Comparison of ENCODE assay signal across 8 cellular contexts in genomic region chr6:56570434-56571359, GRCh38.
DNase-seq lines count a peak whose midpoint lies in the region; ATAC-seq, FAIRE-seq and TF ChIP-seq lines count a peak whose summit lies in the region.

No MANE protein-coding gene starts in this region.

- CTCF ChIA-PET in OCI-LY7 (lab: Charles Lee; ENCODE audit: unreplicated experiment) (interaction anchor here (0.6 to 1.2 kb wide), 5 partner anchors 10 to 1766 kb away, joined by 3 to 4 read pairs (median 3); no protein-coding TSS in a partner anchor), endothelial cell of umbilical vein (lab: Charles Lee) (interaction anchor here (0.6 to 3.2 kb wide), 43 partner anchors 10 to 257 kb away, joined by 3 to 60 read pairs (median 4); no protein-coding TSS in a partner anchor)

- H3K9me3 Mint-ChIP-seq in neural progenitor cell, result peaks cover 3% of the 10 kb centered on the region

- no peaks in the 10 kb centered on the region for H3K27me3 ChIP-seq in endothelial cell of umbilical vein (ENCODE audit: control insufficient read depth in 2 of 2, insufficient read depth in 2 of 2, low read length in 2 of 2)
- H3K27me3 ChIP-seq in neural progenitor cell, result no peaks in the 10 kb centered on the region

- H3K9me3 ChIP-seq in OCI-LY7 (ENCODE audit: low read length) (no peaks in the 10 kb centered on the region), endothelial cell of umbilical vein (replicated peaks; ENCODE audit: control insufficient read depth, insufficient read depth, low read length) (no peaks in the 10 kb centered on the region), neural progenitor cell (ENCODE audit: low read depth) (no peaks in the 10 kb centered on the region)

- DNase-seq in OCI-LY7 (ENCODE audit: low spot score), result peak; percentile 47
- peak; percentile 52 for DNase-seq in endothelial cell of umbilical vein (ENCODE audit: low read depth, low spot score)
- DNase-seq in neural progenitor cell (ENCODE audit: low spot score), result no peak
- DNase-seq in activated CD8-positive, alpha-beta memory T cell treated with anti-CD3 and anti-CD28 coated beads for 24 hours, result no peak
- DNase-seq in epidermal melanocyte (ENCODE audit: insufficient read length, low spot score), result no peak

- H3K9me2 ChIP-seq in OCI-LY7 (ENCODE audit: insufficient read depth, low read length), result no peaks in the 10 kb centered on the region

- H3K4me1 Mint-ChIP-seq in neural progenitor cell, result peaks cover 50% of the 10 kb centered on the region

- H3K36me3 ChIP-seq in OCI-LY7 (ENCODE audit: insufficient read depth, low read length) (no peaks in the 10 kb centered on the region), endothelial cell of umbilical vein (ENCODE audit: control insufficient read depth in 2 of 2, extremely low read depth in 1 of 2, insufficient read depth in 2 of 2, low read length in 2 of 2) (peaks cover 2 to 7% of the 10 kb centered on the region in 2 experiments), neural progenitor cell (peaks cover 33% of the 10 kb centered on the region)

- H3K4me3 Mint-ChIP-seq in neural progenitor cell, result no peak overlapping the region

- peaks cover 10% of the 10 kb centered on the region for H3F3A ChIP-seq in neural progenitor cell (ENCODE audit: low read depth)

- no peak overlapping the region for H3K9ac ChIP-seq in endothelial cell of umbilical vein (replicated peaks; ENCODE audit: extremely low read depth, insufficient read depth, low read length)
- no peak overlapping the region for H3K9ac ChIP-seq in neural progenitor cell

- dilution Hi-C loops in endothelial cell of umbilical vein (cut with MboI; ENCODE audit: extremely low pct_ligation_motif_present, low sequenced_read_pairs), result no loop called here

- TF ChIP-seq POLR2A in endothelial cell of umbilical vein (IDR thresholded peaks at IDR 0.05; ENCODE audit: low read depth, low read length), result no peak

- peak; percentile 67 for FAIRE-seq in G401.6 (lab: Jason Lieb, UNC)
- FAIRE-seq in endothelial cell of umbilical vein (lab: Jason Lieb, UNC), result peak; percentile 75

- H3K4me3 ChIP-seq in OCI-LY7 (ENCODE audit: low read depth, low read length, poor library complexity, severe bottlenecking), result no peak overlapping the region
- H3K4me3 ChIP-seq in endothelial cell of umbilical vein (replicated peaks in 1 of 3; ENCODE audit: insufficient read depth in 1 of 3, low read depth in 1 of 3, low read length in 3 of 3), result no peak overlapping the region
- H3K4me3 ChIP-seq in neural progenitor cell, result no peak overlapping the region

- intact Hi-C loops in OCI-LY7 (cut with micrococcal nuclease; ENCODE audit: unreplicated experiment), result loop anchor here (1.0 kb wide), 1 partner anchor 211 kb away; no protein-coding TSS in a partner anchor
- intact Hi-C loops in endothelial cell of umbilical vein (cut with micrococcal nuclease), result loop anchor here (1.0 kb wide), 1 partner anchor 211 kb away; no protein-coding TSS in a partner anchor

- POLR2A ChIA-PET in OCI-LY7 (lab: Charles Lee) (interaction anchor here (0.6 to 0.7 kb wide), 4 partner anchors 37 to 1884 kb away, joined by 3 to 5 read pairs (median 3); no protein-coding TSS in a partner anchor), endothelial cell of umbilical vein (lab: Charles Lee) (no interaction called here)

- no peak overlapping the region for H3K27ac Mint-ChIP-seq in neural progenitor cell

- ATAC-seq in GM21390 (IDR thresholded peaks at IDR 0.05; ENCODE audit: unreplicated experiment) (peak; percentile 89), HG03575 (IDR thresholded peaks at IDR 0.05; ENCODE audit: extremely low read depth, insufficient number of reproducible peaks, low FRiP score, unreplicated experiment) (peak; percentile 89)

- H3K4me2 ChIP-seq in OCI-LY7 (ENCODE audit: low read length), result no peak overlapping the region
- H3K4me2 ChIP-seq in endothelial cell of umbilical vein (ENCODE audit: insufficient read depth, low read length), result no peak overlapping the region
- no peak overlapping the region for H3K4me2 ChIP-seq in neural progenitor cell

- no peaks in the 10 kb centered on the region for H3K79me2 ChIP-seq in OCI-LY7 (ENCODE audit: insufficient read depth, low read depth, low read length)
- H3K79me2 ChIP-seq in endothelial cell of umbilical vein (ENCODE audit: control insufficient read depth, insufficient read depth, low read length), result no peaks in the 10 kb centered on the region
- H3K79me2 ChIP-seq in neural progenitor cell (ENCODE audit: low read depth), result no peaks in the 10 kb centered on the region

- no peaks in the 10 kb centered on the region for H3K4me1 ChIP-seq in OCI-LY7 (ENCODE audit: insufficient read depth, low read length, poor library complexity, severe bottlenecking)
- H3K4me1 ChIP-seq in endothelial cell of umbilical vein (ENCODE audit: control insufficient read depth, extremely low read depth, insufficient read depth, low read length), result no peaks in the 10 kb centered on the region
- H3K4me1 ChIP-seq in neural progenitor cell, result peaks cover 37% of the 10 kb centered on the region

- H4K20me1 ChIP-seq in OCI-LY7 (ENCODE audit: insufficient read depth, low read length) (no peaks in the 10 kb centered on the region), endothelial cell of umbilical vein (replicated peaks; ENCODE audit: control insufficient read depth, extremely low read depth, insufficient read depth, low read length) (peaks cover 2% of the 10 kb centered on the region), neural progenitor cell (ENCODE audit: low read depth) (no peaks in the 10 kb centered on the region)

- no TSS peak for BruUV-seq in OCI-LY7 (replicated peaks; lab: Mats Ljungman, UMichigan)
- BruUV-seq in endothelial cell of umbilical vein (replicated peaks; lab: Mats Ljungman, UMichigan), result no TSS peak

- H2AFZ ChIP-seq in OCI-LY7 (ENCODE audit: low read length) (no peak overlapping the region), endothelial cell of umbilical vein (ENCODE audit: low read depth, low read length) (no peak overlapping the region), neural progenitor cell (replicated peaks) (no peak overlapping the region)

- peaks cover 28% of the 10 kb centered on the region for H3K36me3 Mint-ChIP-seq in neural progenitor cell

- H3K27ac ChIP-seq in OCI-LY7 (ENCODE audit: low read depth, low read length, poor library complexity, severe bottlenecking) (no peak overlapping the region), endothelial cell of umbilical vein (ENCODE audit: insufficient read depth, low read depth, low read length) (no peak overlapping the region), neural progenitor cell (no peak overlapping the region)

- H3K27me3 Mint-ChIP-seq in neural progenitor cell (ENCODE audit: insufficient read depth, low read depth), result peaks cover 2% of the 10 kb centered on the region

- no peaks in the 10 kb centered on the region for H3K9me1 ChIP-seq in endothelial cell of umbilical vein (replicated peaks; ENCODE audit: control insufficient read depth, extremely low read depth, insufficient read depth, low read length)

- TF ChIP-seq CTCF in OCI-LY7 (conservative IDR thresholded peaks at IDR 0.05; ENCODE audit: low read length), result peak; percentile 78
- TF ChIP-seq CTCF in endothelial cell of umbilical vein (IDR thresholded peaks at IDR 0.05; ENCODE audit: extremely low read depth in 1 of 2, insufficient read depth in 1 of 2, low read depth in 1 of 2, low read length in 2 of 2), result peak; percentile 44 to 51
- peak; percentile 45 for TF ChIP-seq CTCF in neural progenitor cell (IDR thresholded peaks at IDR 0.05)

TF ChIP-seq in endothelial cell of umbilical vein, 7 proteins besides CTCF, POLR2A, EP300 and RAD21:
- no peak for TF ChIP-seq GATA2 (IDR thresholded peaks at IDR 0.05; ENCODE audit: insufficient read depth, insufficient read length, low read depth, low read length)
- TF ChIP-seq JUN (IDR thresholded peaks at IDR 0.05; ENCODE audit: borderline replicate concordance, insufficient read depth, insufficient read length, low read depth), result no peak
- TF ChIP-seq POLR2AphosphoS5 (IDR thresholded peaks at IDR 0.05; ENCODE audit: insufficient read depth, low read depth, low read length), result no peak
- no peak for TF ChIP-seq FOS (IDR thresholded peaks at IDR 0.05; ENCODE audit: borderline replicate concordance, insufficient read depth, low read length)
- TF ChIP-seq MAX (IDR thresholded peaks at IDR 0.05; ENCODE audit: insufficient read depth, insufficient read length), result no peak

Comparison
In these comparisons a context has a peak if more than half of its experiments do, and no peak if none do; other contexts are left out.
1. DNase-seq: peak in OCI-LY7 (single experiment) and endothelial cell of umbilical vein (single experiment); none in neural progenitor cell (single experiment), activated CD8-positive, alpha-beta memory T cell treated with anti-CD3 and anti-CD28 coated beads for 24 hours (single experiment) and epidermal melanocyte (single experiment).
2. Peak in every context shown above with its lines, with median percentiles within 50 percentile points of each other: CTCF ChIP-seq.